Comparison of ENCODE assay signal across 1 cellular context in the genomic region with DNA sequence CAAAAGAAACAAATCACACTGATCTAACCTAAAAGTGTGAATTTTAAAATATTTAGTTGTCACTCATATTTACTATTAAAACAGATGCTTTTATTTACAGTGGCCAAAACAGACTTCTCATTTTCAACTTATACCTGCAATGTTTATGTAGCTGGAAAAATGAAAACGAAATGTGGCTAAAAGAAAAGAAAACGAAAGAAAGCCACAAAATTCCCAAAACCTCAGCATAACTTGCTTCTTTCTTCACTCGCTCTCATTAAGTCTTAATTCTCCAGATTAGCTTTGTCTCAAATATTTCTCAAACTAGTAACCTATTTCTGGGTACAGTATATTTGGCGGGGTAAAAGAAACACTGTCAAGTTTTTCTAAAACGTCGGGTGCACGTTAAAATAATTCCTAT.
TF ChIP-seq lines count a peak whose summit lies in the region.

No MANE protein-coding gene starts in this region.

TF ChIP-seq in HCT116, 20 proteins besides CTCF, POLR2A, EP300 and RAD21 (continued from another document):
- TF ChIP-seq SRF (IDR thresholded peaks at IDR 0.05; ENCODE audit: low read depth) (no peak), YY1 (IDR thresholded peaks at IDR 0.05; ENCODE audit: extremely low read depth, insufficient replicate concordance, low read depth, low read length) (no peak)
- TF ChIP-seq, protein P1, sequence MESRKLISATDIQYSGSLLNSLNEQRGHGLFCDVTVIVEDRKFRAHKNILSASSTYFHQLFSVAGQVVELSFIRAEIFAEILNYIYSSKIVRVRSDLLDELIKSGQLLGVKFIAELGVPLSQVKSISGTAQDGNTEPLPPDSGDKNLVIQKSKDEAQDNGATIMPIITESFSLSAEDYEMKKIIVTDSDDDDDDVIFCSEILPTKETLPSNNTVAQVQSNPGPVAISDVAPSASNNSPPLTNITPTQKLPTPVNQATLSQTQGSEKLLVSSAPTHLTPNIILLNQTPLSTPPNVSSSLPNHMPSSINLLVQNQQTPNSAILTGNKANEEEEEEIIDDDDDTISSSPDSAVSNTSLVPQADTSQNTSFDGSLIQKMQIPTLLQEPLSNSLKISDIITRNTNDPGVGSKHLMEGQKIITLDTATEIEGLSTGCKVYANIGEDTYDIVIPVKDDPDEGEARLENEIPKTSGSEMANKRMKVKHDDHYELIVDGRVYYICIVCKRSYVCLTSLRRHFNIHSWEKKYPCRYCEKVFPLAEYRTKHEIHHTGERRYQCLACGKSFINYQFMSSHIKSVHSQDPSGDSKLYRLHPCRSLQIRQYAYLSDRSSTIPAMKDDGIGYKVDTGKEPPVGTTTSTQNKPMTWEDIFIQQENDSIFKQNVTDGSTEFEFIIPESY (IDR thresholded peaks at IDR 0.05; ENCODE audit: extremely low read depth, insufficient replicate concordance, low read length), result no peak
